In the genomic region with DNA sequence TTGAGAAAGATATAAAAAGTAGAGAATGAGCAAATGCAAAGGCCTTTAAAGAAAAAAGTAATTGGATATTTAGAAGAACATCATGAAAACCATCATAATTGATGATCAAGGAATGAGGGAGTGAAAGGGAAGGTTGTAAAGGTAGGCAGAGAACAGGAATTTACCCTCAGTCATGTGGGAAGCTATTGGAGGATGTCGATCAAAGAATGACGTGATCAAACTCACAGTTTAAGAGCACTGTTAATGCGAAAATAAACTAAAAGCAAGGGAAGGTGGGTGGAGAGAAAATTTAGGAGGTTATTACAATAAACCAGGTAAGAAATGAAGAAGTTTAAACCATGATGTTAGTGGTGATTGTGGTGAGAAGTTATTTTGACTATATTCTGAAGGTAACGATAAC, we compare ENCODE assay signal across 1 cellular context.
TF ChIP-seq lines count a peak whose summit lies in the region.

No MANE protein-coding gene starts in this region.

TF ChIP-seq in HepG2, 621 proteins besides CTCF, POLR2A, EP300 and RAD21 (continued from another document):
- TF ChIP-seq DPF2 (CRISPR knock-in tag; IDR thresholded peaks at IDR 0.05; ENCODE audit: borderline replicate concordance, low read depth) = no peak
- TF ChIP-seq PHF20 (CRISPR knock-in tag; IDR thresholded peaks at IDR 0.05) = no peak
TF ChIP-seq in HepG2: peak in this region for 2.
